8 cellular contexts compared by ENCODE assay signal in genomic region chr3:126476166-126476975, GRCh38. TPM values are rescaled to one million over a fixed set of nuclear protein-coding genes. Genes with fewer than 3 reads are reported as not detected.
DNase-seq lines count a peak whose midpoint lies in the region; ATAC-seq and TF ChIP-seq lines count a peak whose summit lies in the region.

No MANE protein-coding gene starts in this region.

- H3K27ac Mint-ChIP-seq in activated naive CD4-positive, alpha-beta T cell treated with anti-CD3 and anti-CD28 coated beads for 36 hours: peak overlapping the region; percentile 53
- H3K27ac Mint-ChIP-seq in activated T-helper 1 cell treated with anti-CD3 and anti-CD28 coated beads, Interleukin-12 subunit alpha, Interleukin-12 subunit beta, Interleukin-2, Interleukin-4 antibody, amounts not matched to agents 30 ng/mL and 10 ng/mL and 1 ng/mL, durations not matched to agents 14 hours and 24 hours and 36 hours: peak overlapping the region; percentile 65

- peak; percentile 2 to 24 for TF ChIP-seq POLR2A in gastroesophageal sphincter (IDR thresholded peaks at IDR 0.05)

- H3K27ac ChIP-seq in gastroesophageal sphincter: peak overlapping the region; percentile 84 to 99 (median 92)

- H3K4me1 ChIP-seq in gastroesophageal sphincter: peaks cover 13 to 45% (median 30%) of the 10 kb centered on the region in 3 donors

- no peaks in the 10 kb centered on the region for H3K27me3 ChIP-seq in gastroesophageal sphincter

- intact Hi-C loops in activated naive CD4-positive, alpha-beta T cell treated with anti-CD3 and anti-CD28 coated beads for 36 hours (cut with micrococcal nuclease): loop anchor here (5.0 to 10.0 kb wide), 2 partner anchors 1121 to 1332 kb away; partner anchors contain the start of gene MCM2
- intact Hi-C loops in activated T-helper 1 cell treated with anti-CD3 and anti-CD28 coated beads, Interleukin-12 subunit alpha, Interleukin-12 subunit beta, Interleukin-2, Interleukin-4 antibody, amounts not matched to agents 30 ng/mL and 10 ng/mL and 1 ng/mL, durations not matched to agents 14 hours and 24 hours and 36 hours (cut with micrococcal nuclease): loop anchor here (1.0 to 10.0 kb wide), 9 partner anchors 119 to 1676 kb away; partner anchors contain the start of genes EEFSEC, KLF15, MCM2 and SEC61A1

- WGBS in gastroesophageal sphincter (ENCODE audit: low coverage in 1 of 2), 2 donors: 41 to 44% methylated on average over 13 to 18 of the region's 63 CpGs

- H3K4me1 Mint-ChIP-seq in activated naive CD4-positive, alpha-beta T cell treated with anti-CD3 and anti-CD28 coated beads for 36 hours (ENCODE audit: low read depth): peaks cover 33% of the 10 kb centered on the region
- peaks cover 28% of the 10 kb centered on the region for H3K4me1 Mint-ChIP-seq in activated T-helper 1 cell treated with anti-CD3 and anti-CD28 coated beads, Interleukin-12 subunit alpha, Interleukin-12 subunit beta, Interleukin-2, Interleukin-4 antibody, amounts not matched to agents 30 ng/mL and 10 ng/mL and 1 ng/mL, durations not matched to agents 14 hours and 24 hours and 36 hours (ENCODE audit: low read depth)

- peak; percentile 26 for ATAC-seq in HG02885 (IDR thresholded peaks at IDR 0.05; ENCODE audit: poor library complexity, unreplicated experiment)
- peak; percentile 53 for ATAC-seq in gastroesophageal sphincter
- ATAC-seq in omental fat pad (ENCODE audit: low FRiP score): peak; percentile 44

- no peak for TF ChIP-seq EP300 in gastroesophageal sphincter (IDR thresholded peaks at IDR 0.05)

- H3K36me3 Mint-ChIP-seq in activated naive CD4-positive, alpha-beta T cell treated with anti-CD3 and anti-CD28 coated beads for 36 hours (ENCODE audit: low read depth): peaks cover 14% of the 10 kb centered on the region
- H3K36me3 Mint-ChIP-seq in activated T-helper 1 cell treated with anti-CD3 and anti-CD28 coated beads, Interleukin-12 subunit alpha, Interleukin-12 subunit beta, Interleukin-2, Interleukin-4 antibody, amounts not matched to agents 30 ng/mL and 10 ng/mL and 1 ng/mL, durations not matched to agents 14 hours and 24 hours and 36 hours (ENCODE audit: low read depth): peaks cover 13% of the 10 kb centered on the region

- H3K9me3 Mint-ChIP-seq in activated naive CD4-positive, alpha-beta T cell treated with anti-CD3 and anti-CD28 coated beads for 36 hours: no peaks in the 10 kb centered on the region
- H3K9me3 Mint-ChIP-seq in activated T-helper 1 cell treated with anti-CD3 and anti-CD28 coated beads, Interleukin-12 subunit alpha, Interleukin-12 subunit beta, Interleukin-2, Interleukin-4 antibody, amounts not matched to agents 30 ng/mL and 10 ng/mL and 1 ng/mL, durations not matched to agents 14 hours and 24 hours and 36 hours: no peaks in the 10 kb centered on the region

- peaks cover 0 to 2% of the 10 kb centered on the region in 2 donors for H3K36me3 ChIP-seq in gastroesophageal sphincter

- DNase-seq in activated naive CD4-positive, alpha-beta T cell treated with anti-CD3 and anti-CD28 coated beads for 36 hours: peak; percentile 48
- DNase-seq in activated naive CD4-positive, alpha-beta T cell treated with Interleukin-2 at 50 U/mL for 16 hours: no peak
- peak; percentile 51 for DNase-seq in NCI-H2081 treated with DMSO at 0.1 percent for 48 hours (lab: John Stamatoyannopoulos, UW)
- no peak for DNase-seq in activated T-helper 1 cell treated with anti-CD3 and anti-CD28 coated beads, Interleukin-12 subunit alpha, Interleukin-12 subunit beta, Interleukin-2, Interleukin-4 antibody, amounts not matched to agents 30 ng/mL and 10 ng/mL and 1 ng/mL, durations not matched to agents 14 hours and 24 hours and 36 hours (ENCODE audit: low spot score)
- no peak for DNase-seq in omental fat pad (ENCODE audit: low spot score)
- no peak for DNase-seq in stimulated activated CD4-positive, alpha-beta T cell treated with anti-CD3 and anti-CD28 coated beads, Interleukin-15, amount 100 ng/mL, for 24 hours

- CTCF ChIA-PET in activated naive CD4-positive, alpha-beta T cell treated with anti-CD3 and anti-CD28 coated beads for 36 hours (lab: Charles Lee): interaction anchor here (0.6 kb wide), 1 partner anchor 505 kb away, joined by 3 read pairs; no protein-coding TSS in a partner anchor

- peak in 1 of 4 experiments; percentile 1 for TF ChIP-seq CTCF in gastroesophageal sphincter (IDR thresholded peaks at IDR 0.05)
- no peak for TF ChIP-seq CTCF in omental fat pad (IDR thresholded peaks at IDR 0.05)

- peak overlapping the region; percentile 78 to 85 for H3K4me3 ChIP-seq in gastroesophageal sphincter

- H3K27me3 Mint-ChIP-seq in activated naive CD4-positive, alpha-beta T cell treated with anti-CD3 and anti-CD28 coated beads for 36 hours (ENCODE audit: low read depth): no peaks in the 10 kb centered on the region
- peaks cover 2% of the 10 kb centered on the region for H3K27me3 Mint-ChIP-seq in activated T-helper 1 cell treated with anti-CD3 and anti-CD28 coated beads, Interleukin-12 subunit alpha, Interleukin-12 subunit beta, Interleukin-2, Interleukin-4 antibody, amounts not matched to agents 30 ng/mL and 10 ng/mL and 1 ng/mL, durations not matched to agents 14 hours and 24 hours and 36 hours (ENCODE audit: insufficient read depth)

- H3K9me3 ChIP-seq in gastroesophageal sphincter: no peaks in the 10 kb centered on the region

- H3K4me3 Mint-ChIP-seq in activated naive CD4-positive, alpha-beta T cell treated with anti-CD3 and anti-CD28 coated beads for 36 hours: peak overlapping the region; percentile 80
- peak overlapping the region; percentile 77 for H3K4me3 Mint-ChIP-seq in activated T-helper 1 cell treated with anti-CD3 and anti-CD28 coated beads, Interleukin-12 subunit alpha, Interleukin-12 subunit beta, Interleukin-2, Interleukin-4 antibody, amounts not matched to agents 30 ng/mL and 10 ng/mL and 1 ng/mL, durations not matched to agents 14 hours and 24 hours and 36 hours

RNA-seq across cellular contexts. Expression of gene ZXDC, which starts 0.7 kb away (rescaled TPM):
- 10 to 100 TPM; 23.9 TPM for total RNA-seq in activated naive CD4-positive, alpha-beta T cell treated with anti-CD3 and anti-CD28 coated beads for 36 hours
- 29.2 and 29.4 TPM in 2 replicates for total RNA-seq in activated T-helper 1 cell treated with anti-CD3 and anti-CD28 coated beads, Interleukin-12 subunit alpha, Interleukin-12 subunit beta, Interleukin-2, Interleukin-4 antibody, amounts not matched to agents 30 ng/mL and 10 ng/mL and 1 ng/mL, durations not matched to agents 14 hours and 24 hours and 36 hours
- total RNA-seq in gastroesophageal sphincter (10 to 100 TPM; 25.9 to 47.6 (median 35.3) TPM), omental fat pad (10 to 100 TPM; 22.7 to 47.0 (median 27.9) TPM)

RNA-seq across cellular contexts. Expression of gene UROC1, which starts 41.2 kb away (rescaled TPM):
- total RNA-seq in activated naive CD4-positive, alpha-beta T cell treated with anti-CD3 and anti-CD28 coated beads for 36 hours: not detected
- total RNA-seq in activated T-helper 1 cell treated with anti-CD3 and anti-CD28 coated beads, Interleukin-12 subunit alpha, Interleukin-12 subunit beta, Interleukin-2, Interleukin-4 antibody, amounts not matched to agents 30 ng/mL and 10 ng/mL and 1 ng/mL, durations not matched to agents 14 hours and 24 hours and 36 hours: not detected in 2 replicates
- total RNA-seq in gastroesophageal sphincter (not detected), omental fat pad (not detected)

RNA-seq across cellular contexts. Expression of gene CHST13, which starts 47.6 kb away (rescaled TPM):
- total RNA-seq in activated naive CD4-positive, alpha-beta T cell treated with anti-CD3 and anti-CD28 coated beads for 36 hours: not detected
- total RNA-seq in activated T-helper 1 cell treated with anti-CD3 and anti-CD28 coated beads, Interleukin-12 subunit alpha, Interleukin-12 subunit beta, Interleukin-2, Interleukin-4 antibody, amounts not matched to agents 30 ng/mL and 10 ng/mL and 1 ng/mL, durations not matched to agents 14 hours and 24 hours and 36 hours: not detected in 2 replicates
- total RNA-seq in gastroesophageal sphincter (1 to 10 TPM in 1 of 4 donors, under 1 TPM in 2, not detected in 1; 0.52 to 1.4 (median 0.81) TPM), omental fat pad (1 to 10 TPM in 2 of 4 donors, under 1 TPM in 1, not detected in 1; 0.46 to 2.3 (median 1.7) TPM)

Comparison
In these comparisons a context has a peak if more than half of its experiments do, and no peak if none do; other contexts are left out.
1. DNase-seq: peak in activated naive CD4-positive, alpha-beta T cell treated with anti-CD3 and anti-CD28 coated beads for 36 hours (single experiment) and NCI-H2081 treated with DMSO at 0.1 percent for 48 hours (single experiment); none in activated naive CD4-positive, alpha-beta T cell treated with Interleukin-2 at 50 U/mL for 16 hours (single experiment), activated T-helper 1 cell treated with anti-CD3 and anti-CD28 coated beads, Interleukin-12 subunit alpha, Interleukin-12 subunit beta, Interleukin-2, Interleukin-4 antibody, amounts not matched to agents 30 ng/mL and 10 ng/mL and 1 ng/mL, durations not matched to agents 14 hours and 24 hours and 36 hours (single experiment), omental fat pad (single experiment) and stimulated activated CD4-positive, alpha-beta T cell treated with anti-CD3 and anti-CD28 coated beads, Interleukin-15, amount 100 ng/mL, for 24 hours (single experiment).
2. Peak in every context shown above with its lines, with median percentiles within 50 percentile points of each other: ATAC-seq.